In the genomic region with DNA sequence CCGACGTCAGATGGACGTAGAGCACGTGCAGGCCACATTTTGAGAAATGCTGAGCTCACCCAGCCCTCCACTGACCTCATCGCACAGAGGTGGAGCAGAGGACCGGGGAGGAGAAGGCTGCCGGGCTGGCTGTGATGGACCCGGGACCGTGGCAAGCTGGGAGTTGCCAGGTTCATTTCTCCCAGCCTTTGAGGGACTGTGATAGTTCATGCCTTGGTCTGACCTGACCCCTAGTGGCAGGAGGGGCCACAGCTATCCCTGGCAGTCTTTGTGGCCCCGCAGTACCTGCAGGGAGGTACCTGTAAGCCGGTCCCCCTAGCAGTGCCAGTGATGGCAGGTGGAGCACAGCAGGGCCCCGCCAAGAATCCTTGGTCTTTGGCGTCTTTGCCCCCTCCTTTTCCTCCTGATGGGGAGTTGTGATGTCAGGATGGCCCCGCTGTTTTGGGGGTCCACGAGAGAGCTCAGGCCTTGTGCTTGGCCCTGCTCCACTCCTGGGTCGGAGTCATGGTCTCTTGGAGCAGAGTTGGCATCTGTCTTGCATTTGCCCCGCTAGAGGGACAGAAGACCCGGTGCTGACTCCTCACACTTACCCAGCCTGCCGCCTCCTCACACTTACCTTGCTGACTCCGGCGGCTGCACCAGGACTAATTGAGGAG, we compare ENCODE assay signal across 8 cellular contexts. TPM values are rescaled to one million over a fixed set of nuclear protein-coding genes. Genes with fewer than 3 reads are reported as not detected.
DNase-seq lines count a peak whose midpoint lies in the region; ATAC-seq and TF ChIP-seq lines count a peak whose summit lies in the region.

No MANE protein-coding gene starts in this region.

- intact Hi-C loops in head of caudate nucleus (cut with DNase I): loop anchor here (10.0 kb wide), 1 partner anchor 188 kb away; no protein-coding TSS in a partner anchor
- intact Hi-C loops in posterior cingulate gyrus (cut with DNase I): loop anchor here (1.0 to 2.0 kb wide), 2 partner anchors 164 to 185 kb away; no protein-coding TSS in a partner anchor

- no peaks in the 10 kb centered on the region for H3K4me1 Mint-ChIP-seq in CD8-positive, alpha-beta memory T cell

- H3K27ac ChIP-seq in CD8-positive, alpha-beta memory T cell (ENCODE audit: low read depth, low read length): no peak overlapping the region
- no peak overlapping the region for H3K27ac ChIP-seq in RWPE1

- H3K4me3 Mint-ChIP-seq in CD8-positive, alpha-beta memory T cell: no peak overlapping the region

- no peaks in the 10 kb centered on the region for H3K4me1 ChIP-seq in CD8-positive, alpha-beta memory T cell (ENCODE audit: insufficient read depth, low read length)

- no peaks in the 10 kb centered on the region for H3K9me3 ChIP-seq in CD8-positive, alpha-beta memory T cell (ENCODE audit: low read length)

- POLR2A ChIA-PET in CD8-positive, alpha-beta memory T cell (lab: Charles Lee): no interaction called here
- POLR2A ChIA-PET in RWPE1 (lab: Yijun Ruan, JAX; ENCODE audit: low non-redundant PET): no interaction called here

- peaks cover 0 to 74% (median 12%) of the 10 kb centered on the region in 3 donors for H3K36me3 Mint-ChIP-seq in CD8-positive, alpha-beta memory T cell

- TF ChIP-seq CTCF in RWPE1 (conservative IDR thresholded peaks at IDR 0.05; ENCODE audit: low read depth): peak; percentile 73

- H3K4me3 ChIP-seq in CD8-positive, alpha-beta memory T cell (ENCODE audit: low read length): no peak overlapping the region

- H3K9me3 Mint-ChIP-seq in CD8-positive, alpha-beta memory T cell: no peaks in the 10 kb centered on the region

- DNase-seq in CD8-positive, alpha-beta memory T cell: peak; percentile 18 to 73 (median 30)
- DNase-seq in RWPE1 (ENCODE audit: low spot score) (peak; percentile 55), head of caudate nucleus (peak; percentile 35 to 89 (median 73)), posterior cingulate gyrus (peak in 8 of 10 donors; percentile 26 to 94 (median 68))
- peak; percentile 8 to 43 (median 20) for DNase-seq in activated naive CD4-positive, alpha-beta T cell (lab: John Stamatoyannopoulos, UW)

- H3K27ac Mint-ChIP-seq in CD8-positive, alpha-beta memory T cell: no peak overlapping the region

- no peaks in the 10 kb centered on the region for H3K27me3 Mint-ChIP-seq in CD8-positive, alpha-beta memory T cell

- CTCF ChIA-PET in CD8-positive, alpha-beta memory T cell (lab: Charles Lee): interaction anchor here (0.6 to 2.7 kb wide), 13 partner anchors 17 to 620 kb away, joined by 3 to 28 read pairs (median 3); no protein-coding TSS in a partner anchor
- CTCF ChIA-PET in RWPE1 (lab: Yijun Ruan, JAX): interaction anchor here (0.6 to 5.6 kb wide), 20 partner anchors 19 to 482 kb away, joined by 3 to 38 read pairs (median 4); no protein-coding TSS in a partner anchor

- no peaks in the 10 kb centered on the region for H3K27me3 ChIP-seq in CD8-positive, alpha-beta memory T cell (ENCODE audit: insufficient read depth, low read length, poor library complexity, severe bottlenecking)

- ATAC-seq in HG03342 (IDR thresholded peaks at IDR 0.05; ENCODE audit: unreplicated experiment) (peak; percentile 51), GM18502 (IDR thresholded peaks at IDR 0.05; ENCODE audit: poor library complexity, unreplicated experiment) (no peak), GM19395 (IDR thresholded peaks at IDR 0.05; ENCODE audit: unreplicated experiment) (no peak)

- H3K36me3 ChIP-seq in CD8-positive, alpha-beta memory T cell (ENCODE audit: insufficient read depth, low read length): peaks cover 7% of the 10 kb centered on the region

RNA-seq across cellular contexts. Expression of a gene that starts 50.4 kb away (rescaled TPM):
- not detected for total RNA-seq in CD8-positive, alpha-beta memory T cell
- 0.32 TPM for polyA plus RNA-seq in CD8-positive, alpha-beta memory T cell

Comparison
In these comparisons a context has a peak if more than half of its experiments do, and no peak if none do; other contexts are left out.
1. DNase-seq: peak in every context shown above with its lines; median percentile 73 in head of caudate nucleus; 68 in posterior cingulate gyrus; 55 in RWPE1; 30 in CD8-positive, alpha-beta memory T cell; 20 in activated naive CD4-positive, alpha-beta T cell.